Comparison of ENCODE assay signal across 1 cellular context in the genomic region with DNA sequence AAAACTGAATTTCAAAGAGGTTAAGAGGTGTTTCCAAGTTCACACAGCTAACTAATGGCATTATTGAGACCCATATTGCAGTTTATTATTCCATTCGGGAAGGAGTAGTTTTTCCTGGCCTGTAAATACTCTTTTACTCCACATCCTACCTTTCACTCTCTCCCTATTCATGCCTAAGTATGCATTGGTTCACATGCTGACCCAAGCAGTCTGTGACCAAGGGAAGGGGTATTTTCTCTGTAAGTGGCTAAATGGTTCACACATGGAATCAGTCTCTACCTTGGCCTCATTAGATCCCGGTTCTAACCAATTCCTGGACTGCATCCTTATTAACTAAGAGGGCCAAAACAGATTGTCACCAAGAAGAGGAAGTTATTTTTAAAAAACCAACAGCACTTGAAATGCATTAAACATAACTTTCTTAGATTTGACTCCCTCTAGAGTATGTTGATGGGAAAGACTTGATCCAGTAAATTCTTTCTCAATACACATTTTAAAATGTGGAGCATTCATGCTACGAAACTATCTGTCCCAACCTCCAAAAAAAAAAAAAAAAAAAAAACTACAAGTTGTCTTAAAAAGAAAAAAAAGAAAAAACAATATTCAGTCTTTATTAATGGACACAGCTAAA.
TF ChIP-seq lines count a peak whose summit lies in the region.

No MANE protein-coding gene starts in this region.

TF ChIP-seq in HepG2, 621 proteins besides CTCF, POLR2A, EP300 and RAD21:
- TF ChIP-seq KAT8 (CRISPR knock-in tag; IDR thresholded peaks at IDR 0.05) (no peak), STAG1 (CRISPR knock-in tag; IDR thresholded peaks at IDR 0.05) (peak; percentile 23)
TF ChIP-seq in HepG2: peak in this region for 1.
